Comparison of ENCODE assay signal across 10 cellular contexts in the genomic region with DNA sequence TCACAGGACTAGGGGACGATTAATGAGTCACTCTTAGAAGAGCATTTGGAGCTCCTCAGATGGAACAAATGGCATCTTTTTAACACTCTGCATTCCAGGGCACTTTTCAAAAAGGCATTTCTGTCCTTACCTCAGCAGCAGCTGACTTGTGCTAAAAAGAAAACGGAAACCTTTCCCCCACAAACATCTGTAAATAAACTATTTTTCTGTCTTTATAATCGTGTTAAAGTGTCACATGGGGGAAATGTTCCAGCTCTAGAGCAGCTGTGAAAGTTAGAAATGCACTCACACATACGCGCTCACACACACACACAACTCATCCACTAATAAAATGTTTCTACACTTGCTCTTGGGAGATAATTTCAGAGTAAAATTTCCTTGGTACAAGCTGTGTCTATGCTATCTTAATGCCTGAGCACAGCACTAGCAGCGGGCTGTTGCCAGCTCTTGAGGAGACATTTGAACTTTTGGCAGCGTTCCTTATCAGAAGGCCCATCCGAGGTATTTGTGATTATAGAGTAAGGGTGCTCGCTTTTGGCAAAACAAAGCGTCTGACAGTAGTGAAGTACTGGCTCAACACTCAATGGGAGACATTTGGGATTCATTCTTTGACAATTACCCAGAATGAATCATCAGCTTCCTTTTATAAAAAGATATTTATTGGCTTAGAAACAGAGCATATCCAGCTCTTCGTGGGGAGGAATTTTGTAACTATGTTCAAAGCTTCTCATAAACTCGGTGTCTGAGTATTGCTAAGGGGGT.
A peak's percentile ranks its signal among the peaks of the same experiment; 100 is the strongest.
DNase-seq lines count a peak whose midpoint lies in the region; ATAC-seq, FAIRE-seq and TF ChIP-seq lines count a peak whose summit lies in the region.
"Had no signal": no experiment of that assay in that cellular context is flagged by ENCODE, and none has a peak within 500 bp of the region (broad histone marks: within the 10 kb centered on the region; RNA-seq: fewer than 3 reads in every experiment).

No MANE protein-coding gene starts in this region.

- no peaks in the 10 kb centered on the region for H3K9me3 Mint-ChIP-seq in activated CD4-positive, alpha-beta memory T cell treated with anti-CD3 and anti-CD28 coated beads for 36 hours

- H3K9me3 ChIP-seq in mammary epithelial cell (replicated peaks; ENCODE audit: insufficient read depth, low read length) (no peaks in the 10 kb centered on the region), lower lobe of right lung (no peaks in the 10 kb centered on the region), thyroid gland (no peaks in the 10 kb centered on the region)

- H3K4me1 Mint-ChIP-seq in activated CD4-positive, alpha-beta memory T cell treated with anti-CD3 and anti-CD28 coated beads for 36 hours (ENCODE audit: low read depth), result no peaks in the 10 kb centered on the region

- BruUV-seq in mammary epithelial cell (replicated peaks; lab: Mats Ljungman, UMichigan), result no TSS peak

- WGBS in mammary epithelial cell (ENCODE audit: low coverage, missing lambda C conversion rate), result 74% methylated on average over 12 of the region's 12 CpGs
- 26 to 29% methylated on average over 12 of the region's 12 CpGs for WGBS in thyroid gland, 2 donors

- H3K27me3 Mint-ChIP-seq in activated CD4-positive, alpha-beta memory T cell treated with anti-CD3 and anti-CD28 coated beads for 36 hours, result no peaks in the 10 kb centered on the region

- in situ Hi-C loops in mammary epithelial cell (cut with MboI; ENCODE audit: low sequenced_read_pairs in 2 of 2), result no loop called here

- TF ChIP-seq CTCF in mammary epithelial cell (conservative IDR thresholded peaks at IDR 0.05 in 1 of 2, IDR thresholded peaks at IDR 0.05 in 1 of 2; ENCODE audit: extremely low read depth in 1 of 2, insufficient read depth in 1 of 2, low read depth in 1 of 2, low read length in 2 of 2) (no peak), lower lobe of right lung (IDR thresholded peaks at IDR 0.05) (no peak), thyroid gland (IDR thresholded peaks at IDR 0.05) (no peak)

- TF ChIP-seq POLR2A in thyroid gland (IDR thresholded peaks at IDR 0.05), result no peak

- H3K9ac ChIP-seq in mammary epithelial cell (ENCODE audit: insufficient read depth, low read length), result no peak overlapping the region

- no peak overlapping the region for H3K4me3 Mint-ChIP-seq in activated CD4-positive, alpha-beta memory T cell treated with anti-CD3 and anti-CD28 coated beads for 36 hours

- FAIRE-seq in HTR-8/SVneo (lab: Jason Lieb, UNC) (no peak), GM19239 (lab: Jason Lieb, UNC) (no peak)
- FAIRE-seq: TTC549 had no signal

- intact Hi-C loops in mammary epithelial cell (cut with micrococcal nuclease) (no loop called here), lower lobe of right lung (cut with DNase I) (no loop called here), thyroid gland (cut with DNase I) (no loop called here)
- intact Hi-C loops in activated CD4-positive, alpha-beta memory T cell treated with anti-CD3 and anti-CD28 coated beads for 36 hours (cut with micrococcal nuclease), result no loop called here

- H3K4me1 ChIP-seq in mammary epithelial cell (ENCODE audit: insufficient read depth, low read length), result no peaks in the 10 kb centered on the region
- peaks cover 21% of the 10 kb centered on the region for H3K4me1 ChIP-seq in lower lobe of right lung
- peaks cover 15 to 36% of the 10 kb centered on the region in 2 donors for H3K4me1 ChIP-seq in thyroid gland

- ATAC-seq in lower lobe of right lung, result peak; percentile 59 to 64

- H3K36me3 ChIP-seq in mammary epithelial cell (ENCODE audit: insufficient read depth, low read length), result no peaks in the 10 kb centered on the region
- H3K36me3 ChIP-seq in lower lobe of right lung, result peaks cover 8% of the 10 kb centered on the region
- H3K36me3 ChIP-seq in thyroid gland, result no peaks in the 10 kb centered on the region

- no peaks in the 10 kb centered on the region for H4K20me1 ChIP-seq in mammary epithelial cell (ENCODE audit: insufficient read depth, low read length)

- POLR2A ChIA-PET in activated CD4-positive, alpha-beta memory T cell treated with anti-CD3 and anti-CD28 coated beads for 36 hours (lab: Charles Lee), result interaction anchor here (1.6 kb wide), 1 partner anchor 19 kb away, joined by 3 read pairs; no protein-coding TSS in a partner anchor

- dilution Hi-C loops in mammary epithelial cell (cut with HindIII; ENCODE audit: low sequenced_read_pairs), result no loop called here

- H3K27ac ChIP-seq in mammary epithelial cell (ENCODE audit: insufficient read depth, low read depth, low read length) (no peak overlapping the region), lower lobe of right lung (peak overlapping the region; percentile 22), thyroid gland (peak overlapping the region; percentile 53 to 79 (median 79))

- H3K4me2 ChIP-seq in mammary epithelial cell (ENCODE audit: insufficient read depth, low read depth, low read length), result no peak overlapping the region

- H3K4me3 ChIP-seq in mammary epithelial cell (replicated peaks in 1 of 3; ENCODE audit: insufficient read depth in 1 of 3, low read depth in 2 of 3, low read length in 3 of 3) (no peak overlapping the region), lower lobe of right lung (no peak overlapping the region), thyroid gland (replicated peaks in 1 of 3) (no peak overlapping the region)

- H3K27ac Mint-ChIP-seq in activated CD4-positive, alpha-beta memory T cell treated with anti-CD3 and anti-CD28 coated beads for 36 hours, result no peak overlapping the region

- no peaks in the 10 kb centered on the region for H3K79me2 ChIP-seq in mammary epithelial cell (ENCODE audit: insufficient read depth, low read length)

- H3K27me3 ChIP-seq in mammary epithelial cell (ENCODE audit: insufficient read depth, low read length) (no peaks in the 10 kb centered on the region), lower lobe of right lung (ENCODE audit: low read depth) (no peaks in the 10 kb centered on the region), thyroid gland (no peaks in the 10 kb centered on the region)

- DNase-seq in HTR-8/SVneo (ENCODE audit: insufficient read length, low spot score) (peak; percentile 27), mammary epithelial cell (peak; percentile 9), lower lobe of right lung (no peak), thyroid gland (peak; percentile 75), T-helper 9 cell (no peak), GM19239 (ENCODE audit: insufficient read length, low spot score) (no peak), NCI-H2196 treated with DMSO at 0.1 percent for 48 hours (lab: John Stamatoyannopoulos, UW; ENCODE audit: unreplicated experiment) (no peak)
- no peak for DNase-seq in activated CD4-positive, alpha-beta memory T cell treated with anti-CD3 and anti-CD28 coated beads for 36 hours
- DNase-seq: NCI-H1930 had no signal

- CTCF ChIA-PET in mammary epithelial cell (lab: Charles Lee; ENCODE audit: low non-redundant PET), result no interaction called here
- CTCF ChIA-PET in activated CD4-positive, alpha-beta memory T cell treated with anti-CD3 and anti-CD28 coated beads for 36 hours (lab: Charles Lee), result interaction anchor here (1.3 kb wide), 1 partner anchor 9 kb away, joined by 3 read pairs; no protein-coding TSS in a partner anchor

- H2AFZ ChIP-seq in mammary epithelial cell (ENCODE audit: low read depth, low read length), result no peak overlapping the region

- peaks cover 14% of the 10 kb centered on the region for H3K36me3 Mint-ChIP-seq in activated CD4-positive, alpha-beta memory T cell treated with anti-CD3 and anti-CD28 coated beads for 36 hours

Comparison
In these comparisons a context has a peak if more than half of its experiments do, and no peak if none do; other contexts are left out.
1. DNase-seq: peak in HTR-8/SVneo (single experiment), mammary epithelial cell (single experiment) and thyroid gland (2 of 2); none in lower lobe of right lung (single experiment), T-helper 9 cell (single experiment), GM19239 (single experiment), activated CD4-positive, alpha-beta memory T cell treated with anti-CD3 and anti-CD28 coated beads for 36 hours (single experiment) and NCI-H2196 treated with DMSO at 0.1 percent for 48 hours (single experiment).